Comparison of ENCODE assay signal across 8 cellular contexts in genomic region chr7:93147358-93147757, GRCh38. TPM values are rescaled to one million over a fixed set of nuclear protein-coding genes. Genes with fewer than 3 reads are reported as not detected.
DNase-seq lines count a peak whose midpoint lies in the region; ATAC-seq and TF ChIP-seq lines count a peak whose summit lies in the region.

No MANE protein-coding gene starts in this region.

- H3K4me1 ChIP-seq in HAP-1, result no peaks in the 10 kb centered on the region

- H3K27me3 ChIP-seq in HAP-1 (ENCODE audit: low read depth), result peaks cover 8% of the 10 kb centered on the region; the same call in 1 of the 2 replicates

- peak overlapping the region; percentile 88 for H3K27ac Mint-ChIP-seq in activated CD8-positive, alpha-beta T cell treated with anti-CD3 and anti-CD28 coated beads, Interleukin-2, amount 10 ng/mL, durations not matched to agents 7 days and 5 days

- in situ Hi-C loops in HAP-1 (cut with MboI; ENCODE audit: low sequenced_read_pairs), result no loop called here

- DNase-seq in GM10266 (ENCODE audit: extremely low spot score), result peak; percentile 22
- peak; percentile 84 for DNase-seq in M059J (ENCODE audit: low read depth)
- peak; percentile 58 for DNase-seq in activated CD8-positive, alpha-beta T cell treated with anti-CD3 and anti-CD28 coated beads, Interleukin-2, amount 10 ng/mL, durations not matched to agents 7 days and 5 days
- peak; percentile 43 for DNase-seq in fibroblast of gingiva (ENCODE audit: low read depth)
- peak; percentile 2 for DNase-seq in putamen (ENCODE audit: low spot score)
- no peak for DNase-seq in HAP-1 (ENCODE audit: low spot score in 2 of 2)
- no peak for DNase-seq in midbrain (lab: John Stamatoyannopoulos, UW)

- H3K4me1 Mint-ChIP-seq in activated CD8-positive, alpha-beta T cell treated with anti-CD3 and anti-CD28 coated beads, Interleukin-2, amount 10 ng/mL, durations not matched to agents 7 days and 5 days (ENCODE audit: low read depth), result peaks cover 33% of the 10 kb centered on the region

- no peak for TF ChIP-seq CTCF in GM10266 (IDR thresholded peaks at IDR 0.05; ENCODE audit: control insufficient read depth, insufficient read depth, low read depth, missing control alignments)

- H3K9me3 ChIP-seq in HAP-1, result no peaks in the 10 kb centered on the region

- peak; percentile 80 for ATAC-seq in GM21737 (IDR thresholded peaks at IDR 0.05; ENCODE audit: unreplicated experiment)
- ATAC-seq in activated CD8-positive, alpha-beta T cell treated with anti-CD3 and anti-CD28 coated beads, Interleukin-2, amount 10 ng/mL, durations not matched to agents 7 days and 5 days, result peak; percentile 93

- H3K9me3 Mint-ChIP-seq in activated CD8-positive, alpha-beta T cell treated with anti-CD3 and anti-CD28 coated beads, Interleukin-2, amount 10 ng/mL, durations not matched to agents 7 days and 5 days (ENCODE audit: insufficient read depth), result peaks cover 7% of the 10 kb centered on the region

- peak overlapping the region; percentile 98 for H3K4me3 Mint-ChIP-seq in activated CD8-positive, alpha-beta T cell treated with anti-CD3 and anti-CD28 coated beads, Interleukin-2, amount 10 ng/mL, durations not matched to agents 7 days and 5 days

- peaks cover 39% of the 10 kb centered on the region for H3K36me3 Mint-ChIP-seq in activated CD8-positive, alpha-beta T cell treated with anti-CD3 and anti-CD28 coated beads, Interleukin-2, amount 10 ng/mL, durations not matched to agents 7 days and 5 days (ENCODE audit: low read depth)

- CTCF ChIA-PET in activated CD8-positive, alpha-beta T cell treated with anti-CD3 and anti-CD28 coated beads, Interleukin-2, amount 10 ng/mL, durations not matched to agents 7 days and 5 days (lab: Charles Lee), result interaction anchor here (1.5 to 1.8 kb wide), 3 partner anchors 11 to 724 kb away, joined by 3 to 4 read pairs (median 3); no protein-coding TSS in a partner anchor

- no peak overlapping the region for H3K4me3 ChIP-seq in HAP-1

- no peaks in the 10 kb centered on the region for H3K36me3 ChIP-seq in HAP-1 (replicated peaks)

- no peaks in the 10 kb centered on the region for H3K27me3 Mint-ChIP-seq in activated CD8-positive, alpha-beta T cell treated with anti-CD3 and anti-CD28 coated beads, Interleukin-2, amount 10 ng/mL, durations not matched to agents 7 days and 5 days (ENCODE audit: low read depth)

- POLR2A ChIA-PET in activated CD8-positive, alpha-beta T cell treated with anti-CD3 and anti-CD28 coated beads, Interleukin-2, amount 10 ng/mL, durations not matched to agents 7 days and 5 days (lab: Charles Lee), result interaction anchor here (2.6 kb wide), 1 partner anchor 30 kb away, joined by 21 read pairs; the partner anchor contains the start of gene SAMD9

RNA-seq across cellular contexts. Expression of gene SAMD9L, which starts 0.8 kb away (rescaled TPM):
- total RNA-seq in M059J (2014; rRNA removed; shearing (Covaris generic)), result 103 and 105 TPM in 2 replicates
- 100 to 1,000 TPM; 102 to 109 TPM for total RNA-seq in activated CD8-positive, alpha-beta T cell treated with anti-CD3 and anti-CD28 coated beads, Interleukin-2, amount 10 ng/mL, durations not matched to agents 7 days and 5 days

RNA-seq across cellular contexts. Expression of gene SAMD9, which starts 29.6 kb away (rescaled TPM):
- total RNA-seq in M059J (2014; rRNA removed; shearing (Covaris generic)), result 131 and 132 TPM in 2 replicates
- total RNA-seq in activated CD8-positive, alpha-beta T cell treated with anti-CD3 and anti-CD28 coated beads, Interleukin-2, amount 10 ng/mL, durations not matched to agents 7 days and 5 days, result 10 to 100 TPM; 49.0 to 51.0 TPM

Comparison
In these comparisons a context has a peak if more than half of its experiments do, and no peak if none do; other contexts are left out.
1. DNase-seq: peak in GM10266 (single experiment), M059J (single experiment), activated CD8-positive, alpha-beta T cell treated with anti-CD3 and anti-CD28 coated beads, Interleukin-2, amount 10 ng/mL, durations not matched to agents 7 days and 5 days (single experiment), fibroblast of gingiva (single experiment) and putamen (single experiment); none in HAP-1 (0 of 2) and midbrain (single experiment).